Comparison of ENCODE assay signal across 23 cellular contexts in the genomic region with DNA sequence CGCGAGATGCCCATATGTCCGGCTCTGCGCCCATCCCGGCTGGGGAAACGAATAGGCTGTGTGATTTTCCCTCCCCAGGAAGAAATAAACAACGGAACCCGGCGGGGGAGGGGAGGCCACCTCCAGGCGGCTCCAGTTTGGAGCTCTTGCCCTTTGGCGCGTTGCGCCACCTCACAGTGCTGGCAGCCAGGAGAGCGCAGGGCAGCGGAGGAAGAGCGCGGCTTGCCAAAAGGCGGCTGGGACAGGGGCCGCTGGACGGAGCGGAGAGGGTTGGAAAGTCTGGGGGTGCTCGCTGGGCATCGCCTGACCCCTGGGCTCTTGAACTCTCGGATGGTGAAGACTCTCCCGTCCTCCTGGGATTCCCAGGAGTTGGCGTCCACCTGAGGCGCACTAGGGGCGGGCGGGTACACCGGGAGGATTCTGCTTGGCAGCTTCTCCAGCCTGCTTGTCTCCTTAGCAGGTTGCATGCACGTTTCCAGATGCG. TPM values are rescaled to one million over a fixed set of nuclear protein-coding genes. Genes with fewer than 3 reads are reported as not detected.
"Had no signal": no experiment of that assay in that cellular context is flagged by ENCODE, and none has a peak within 500 bp of the region (broad histone marks: within the 10 kb centered on the region; RNA-seq: fewer than 3 reads in every experiment).

No MANE protein-coding gene starts in this region.

- H3K27ac ChIP-seq: heart left ventricle, left ventricle myocardium inferior, right atrium auricular region, skin epidermis, transverse colon had no signal

- H3K36me3 Mint-ChIP-seq: activated naive CD8-positive, alpha-beta T cell treated with anti-CD3 and anti-CD28 coated beads, Interleukin-2, amount 10 ng/mL, durations not matched to agents 7 days and 5 days; brain; memory B cell; naive thymus-derived CD4-positive, alpha-beta T cell; T-cell had no signal

- DNase-seq: activated CD4-positive, alpha-beta T cell treated with anti-CD3 and anti-CD28 coated beads, Interleukin-2, amount 50 U/mL, for 1 hour; activated CD8-positive, alpha-beta memory T cell treated with anti-CD3 and anti-CD28 coated beads for 24 hours; activated naive CD4-positive, alpha-beta T cell; activated naive CD8-positive, alpha-beta T cell treated with anti-CD3 and anti-CD28 coated beads, Interleukin-2, amount 10 ng/mL, durations not matched to agents 7 days and 5 days; effector memory CD4-positive, alpha-beta T cell; foreskin melanocyte; heart left ventricle; kidney; left ventricle myocardium inferior; mucosa of descending colon; naive thymus-derived CD4-positive, alpha-beta T cell; stimulated activated CD4-positive, alpha-beta T cell treated with anti-CD3 and anti-CD28 coated beads, Interleukin-4, amount 100 ng/mL, for 24 hours; stimulated activated naive CD4-positive, alpha-beta T cell treated with Interleukin-2 at 50 U/mL for 16 hours; substantia nigra; T-cell; T-helper 9 cell; transverse colon had no signal

- ATAC-seq: activated CD4-positive, CD25-positive, alpha-beta regulatory T cell treated with anti-CD3 and anti-CD28 coated beads, Interleukin-2, amount 50 U/mL, for 24 hours; heart left ventricle; mucosa of descending colon; naive thymus-derived CD4-positive, alpha-beta T cell; T-cell had no signal

- H3K4me3 Mint-ChIP-seq: activated naive CD8-positive, alpha-beta T cell treated with anti-CD3 and anti-CD28 coated beads, Interleukin-2, amount 10 ng/mL, durations not matched to agents 7 days and 5 days; brain; memory B cell; naive thymus-derived CD4-positive, alpha-beta T cell; T-cell had no signal

- H3K36me3 ChIP-seq: heart left ventricle, left ventricle myocardium inferior, right atrium auricular region, transverse colon had no signal

- H3K27ac Mint-ChIP-seq: activated naive CD8-positive, alpha-beta T cell treated with anti-CD3 and anti-CD28 coated beads, Interleukin-2, amount 10 ng/mL, durations not matched to agents 7 days and 5 days; brain; memory B cell; naive thymus-derived CD4-positive, alpha-beta T cell; progenitor cell of endocrine pancreas; T-cell had no signal

- H3K9me3 Mint-ChIP-seq: activated naive CD8-positive, alpha-beta T cell treated with anti-CD3 and anti-CD28 coated beads, Interleukin-2, amount 10 ng/mL, durations not matched to agents 7 days and 5 days; memory B cell; T-cell had no signal

- H3K9me3 ChIP-seq: heart left ventricle, left ventricle myocardium inferior, mucosa of descending colon, right atrium auricular region, transverse colon had no signal

- H3K4me3 ChIP-seq: heart left ventricle, left ventricle myocardium inferior, mucosa of descending colon, right atrium auricular region, skin epidermis, transverse colon had no signal

RNA-seq across cellular contexts. Expression of a gene that starts 5.3 kb away (rescaled TPM):
- total RNA-seq: heart left ventricle, kidney, left ventricle myocardium inferior, right atrium auricular region, T-cell had no signal
- polyA plus RNA-seq: heart left ventricle; naive thymus-derived CD4-positive, alpha-beta T cell had no signal
